In genomic region chr2:150528861-150529801, GRCh38 we compare ENCODE assay signal across 8 cellular contexts. TPM values are rescaled to one million over a fixed set of nuclear protein-coding genes. Genes with fewer than 3 reads are reported as not detected.
DNase-seq lines count a peak whose midpoint lies in the region; ATAC-seq and TF ChIP-seq lines count a peak whose summit lies in the region.

No MANE protein-coding gene starts in this region.

- peaks cover 33% of the 10 kb centered on the region for H3K4me1 ChIP-seq in vagina

- H3K4me3 ChIP-seq in choroid plexus epithelial cell (ENCODE audit: low read depth, low read length) (no peak overlapping the region), vagina (no peak overlapping the region)

- no peaks in the 10 kb centered on the region for H3K36me3 ChIP-seq in vagina

- DNase-seq in AG08396 (ENCODE audit: low spot score) (peak; percentile 59), choroid plexus epithelial cell (ENCODE audit: low read depth) (peak; percentile 88), vagina (ENCODE audit: extremely low spot score in 2 of 2) (no peak), T1000 (lab: John Stamatoyannopoulos, UW) (no peak), NCI-H82 treated with DMSO at 0.1 percent for 48 hours (lab: John Stamatoyannopoulos, UW; ENCODE audit: unreplicated experiment) (no peak), globus pallidus (ENCODE audit: low spot score) (no peak)

- peak; percentile 87 for ATAC-seq in GM21423 (IDR thresholded peaks at IDR 0.05; ENCODE audit: unreplicated experiment)
- ATAC-seq in HG03520 (IDR thresholded peaks at IDR 0.05; ENCODE audit: unreplicated experiment), result peak; percentile 95

- intact Hi-C loops in vagina (cut with DNase I), result no loop called here

- TF ChIP-seq CTCF in choroid plexus epithelial cell (conservative IDR thresholded peaks at IDR 0.05; ENCODE audit: low read depth, low read length), result no peak
- no peak for TF ChIP-seq CTCF in vagina (IDR thresholded peaks at IDR 0.05)

- H3K27me3 ChIP-seq in vagina, result no peaks in the 10 kb centered on the region

- no peak for TF ChIP-seq POLR2A in vagina (IDR thresholded peaks at IDR 0.05)

- no peaks in the 10 kb centered on the region for H3K9me3 ChIP-seq in vagina

- peak overlapping the region; percentile 7 for H3K27ac ChIP-seq in vagina

RNA-seq across cellular contexts. Expression of gene RND3, which starts 41.7 kb away (rescaled TPM):
- total RNA-seq in vagina, result 62.1 TPM

Comparison
In these comparisons a context has a peak if more than half of its experiments do, and no peak if none do; other contexts are left out.
1. DNase-seq: peak in AG08396 (single experiment) and choroid plexus epithelial cell (single experiment); none in vagina (0 of 2), T1000 (single experiment), NCI-H82 treated with DMSO at 0.1 percent for 48 hours (single experiment) and globus pallidus (single experiment).